In the genomic region with DNA sequence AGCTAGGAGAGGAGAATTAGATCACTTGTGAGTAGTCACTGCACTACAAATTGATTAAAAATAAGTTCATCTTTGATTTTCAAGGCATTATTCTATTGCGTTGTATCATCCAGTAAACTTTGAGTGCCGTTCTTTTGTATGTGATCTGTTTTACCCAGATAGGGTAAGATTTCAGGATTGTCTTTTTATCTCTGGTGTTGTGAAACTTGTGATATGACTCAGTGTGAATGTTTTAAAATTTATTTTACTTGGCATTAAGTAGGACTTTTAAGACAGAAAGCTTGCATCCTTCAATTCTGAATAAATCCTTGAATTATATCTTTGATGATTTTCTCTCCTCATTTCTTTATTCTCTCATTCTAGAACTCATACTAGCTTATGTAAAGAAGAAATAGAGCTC, we compare ENCODE assay signal across 17 cellular contexts.
"Had no signal": no experiment of that assay in that cellular context is flagged by ENCODE, and none has a peak within 500 bp of the region (broad histone marks: within the 10 kb centered on the region; RNA-seq: fewer than 3 reads in every experiment).

No MANE protein-coding gene starts in this region.

- H3K4me1 ChIP-seq: breast epithelium, vagina had no signal

- H3K27ac ChIP-seq: breast epithelium, foreskin keratinocyte, tibial artery, vagina had no signal

- H3K9me3 ChIP-seq: breast epithelium, tibial artery, vagina had no signal

- H3K36me3 Mint-ChIP-seq: activated naive CD4-positive, alpha-beta T cell treated with anti-CD3 and anti-CD28 coated beads, Interleukin-2, amount 50 U/mL, for 24 hours; immature natural killer cell; natural killer cell had no signal

- H3K27ac Mint-ChIP-seq: activated CD4-positive, alpha-beta T cell treated with anti-CD3 and anti-CD28 coated beads, Interleukin-2, amount 10 ng/mL, durations not matched to agents 7 days and 5 days; activated naive CD4-positive, alpha-beta T cell treated with anti-CD3 and anti-CD28 coated beads, Interleukin-2, amount 50 U/mL, for 24 hours; activated T-helper 17 cell treated with anti-CD3 and anti-CD28 coated beads, Interleukin-2, amount 50 U/mL, for 72 hours; immature natural killer cell; natural killer cell; T-helper 17 cell had no signal

- H3K4me3 ChIP-seq: breast epithelium, mucosa of descending colon, tibial artery, vagina had no signal

- ATAC-seq: activated T-helper 17 cell treated with anti-CD3 and anti-CD28 coated beads, Interleukin-2, amount 50 U/mL, for 72 hours; mucosa of descending colon; natural killer cell; T-helper 17 cell had no signal

- DNase-seq: activated CD4-positive, alpha-beta T cell treated with anti-CD3 and anti-CD28 coated beads, Interleukin-2, amount 10 ng/mL, durations not matched to agents 7 days and 5 days; activated CD4-positive, CD25-positive, alpha-beta regulatory T cell; activated T-cell treated with anti-CD3 and anti-CD28 coated beads for 4 hours; amygdala; effector CD8-positive, alpha-beta T cell; immature natural killer cell; mucosa of descending colon; natural killer cell; occipital lobe; stimulated activated CD4-positive, alpha-beta T cell treated with anti-CD3 and anti-CD28 coated beads, Interleukin-4, amount 100 ng/mL, for 4 hours; T-helper 17 cell; tibial artery had no signal

- H3K4me1 Mint-ChIP-seq: activated CD4-positive, alpha-beta T cell treated with anti-CD3 and anti-CD28 coated beads, Interleukin-2, amount 10 ng/mL, durations not matched to agents 7 days and 5 days; activated naive CD4-positive, alpha-beta T cell treated with anti-CD3 and anti-CD28 coated beads, Interleukin-2, amount 50 U/mL, for 24 hours; activated T-helper 17 cell treated with anti-CD3 and anti-CD28 coated beads, Interleukin-2, amount 50 U/mL, for 72 hours; immature natural killer cell; natural killer cell; T-helper 17 cell had no signal

- H3K27me3 ChIP-seq: breast epithelium, foreskin keratinocyte, tibial artery, vagina had no signal

- H3K27me3 Mint-ChIP-seq: activated CD4-positive, alpha-beta T cell treated with anti-CD3 and anti-CD28 coated beads, Interleukin-2, amount 10 ng/mL, durations not matched to agents 7 days and 5 days; activated naive CD4-positive, alpha-beta T cell treated with anti-CD3 and anti-CD28 coated beads, Interleukin-2, amount 50 U/mL, for 24 hours; activated T-helper 17 cell treated with anti-CD3 and anti-CD28 coated beads, Interleukin-2, amount 50 U/mL, for 72 hours; T-helper 17 cell had no signal

- H3K4me3 Mint-ChIP-seq: activated CD4-positive, alpha-beta T cell treated with anti-CD3 and anti-CD28 coated beads, Interleukin-2, amount 10 ng/mL, durations not matched to agents 7 days and 5 days; activated naive CD4-positive, alpha-beta T cell treated with anti-CD3 and anti-CD28 coated beads, Interleukin-2, amount 50 U/mL, for 24 hours; activated T-helper 17 cell treated with anti-CD3 and anti-CD28 coated beads, Interleukin-2, amount 50 U/mL, for 72 hours; immature natural killer cell; natural killer cell; T-helper 17 cell had no signal

- H3K36me3 ChIP-seq: breast epithelium, tibial artery, vagina had no signal
